Comparison of ENCODE assay signal across 1 cellular context in the genomic region with DNA sequence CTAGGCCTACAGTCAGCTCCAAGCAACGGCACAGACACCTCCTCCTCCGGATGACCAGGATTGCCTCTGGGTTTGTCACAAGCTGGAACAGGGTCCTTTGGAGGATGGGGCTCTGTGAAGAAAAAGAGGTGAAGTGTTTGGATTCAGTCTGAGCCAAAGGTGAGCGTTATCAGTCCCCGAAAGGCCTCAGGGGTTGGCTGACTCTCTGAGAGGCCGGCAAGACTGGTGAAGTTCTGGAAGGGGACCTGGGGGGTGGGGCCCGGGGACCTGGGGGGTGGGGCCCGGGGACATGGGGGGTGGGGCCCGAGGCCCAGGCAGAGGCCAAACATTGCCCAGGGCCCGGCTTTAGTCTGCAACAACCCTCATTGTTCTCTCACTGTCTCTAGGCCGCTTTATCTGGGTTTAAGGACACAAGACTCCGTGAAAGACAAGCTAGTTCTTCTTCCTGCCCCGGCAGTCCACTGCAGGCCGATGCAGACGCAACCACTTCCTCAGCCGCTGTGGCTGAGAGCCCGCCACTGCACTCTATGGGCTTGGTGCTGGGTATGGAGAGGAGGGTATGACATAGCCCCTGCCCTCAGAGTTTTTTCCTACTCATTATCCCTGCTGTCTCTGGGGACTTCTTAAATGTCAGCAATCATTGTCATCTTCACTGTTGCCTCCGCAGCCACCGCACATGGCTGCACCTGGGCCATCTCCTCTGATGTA.
TF ChIP-seq lines count a peak whose summit lies in the region.

No MANE protein-coding gene starts in this region.

TF ChIP-seq in GM23338, 12 proteins besides CTCF, POLR2A, EP300 and RAD21 (continued from another document):
- TF ChIP-seq, protein P1, sequence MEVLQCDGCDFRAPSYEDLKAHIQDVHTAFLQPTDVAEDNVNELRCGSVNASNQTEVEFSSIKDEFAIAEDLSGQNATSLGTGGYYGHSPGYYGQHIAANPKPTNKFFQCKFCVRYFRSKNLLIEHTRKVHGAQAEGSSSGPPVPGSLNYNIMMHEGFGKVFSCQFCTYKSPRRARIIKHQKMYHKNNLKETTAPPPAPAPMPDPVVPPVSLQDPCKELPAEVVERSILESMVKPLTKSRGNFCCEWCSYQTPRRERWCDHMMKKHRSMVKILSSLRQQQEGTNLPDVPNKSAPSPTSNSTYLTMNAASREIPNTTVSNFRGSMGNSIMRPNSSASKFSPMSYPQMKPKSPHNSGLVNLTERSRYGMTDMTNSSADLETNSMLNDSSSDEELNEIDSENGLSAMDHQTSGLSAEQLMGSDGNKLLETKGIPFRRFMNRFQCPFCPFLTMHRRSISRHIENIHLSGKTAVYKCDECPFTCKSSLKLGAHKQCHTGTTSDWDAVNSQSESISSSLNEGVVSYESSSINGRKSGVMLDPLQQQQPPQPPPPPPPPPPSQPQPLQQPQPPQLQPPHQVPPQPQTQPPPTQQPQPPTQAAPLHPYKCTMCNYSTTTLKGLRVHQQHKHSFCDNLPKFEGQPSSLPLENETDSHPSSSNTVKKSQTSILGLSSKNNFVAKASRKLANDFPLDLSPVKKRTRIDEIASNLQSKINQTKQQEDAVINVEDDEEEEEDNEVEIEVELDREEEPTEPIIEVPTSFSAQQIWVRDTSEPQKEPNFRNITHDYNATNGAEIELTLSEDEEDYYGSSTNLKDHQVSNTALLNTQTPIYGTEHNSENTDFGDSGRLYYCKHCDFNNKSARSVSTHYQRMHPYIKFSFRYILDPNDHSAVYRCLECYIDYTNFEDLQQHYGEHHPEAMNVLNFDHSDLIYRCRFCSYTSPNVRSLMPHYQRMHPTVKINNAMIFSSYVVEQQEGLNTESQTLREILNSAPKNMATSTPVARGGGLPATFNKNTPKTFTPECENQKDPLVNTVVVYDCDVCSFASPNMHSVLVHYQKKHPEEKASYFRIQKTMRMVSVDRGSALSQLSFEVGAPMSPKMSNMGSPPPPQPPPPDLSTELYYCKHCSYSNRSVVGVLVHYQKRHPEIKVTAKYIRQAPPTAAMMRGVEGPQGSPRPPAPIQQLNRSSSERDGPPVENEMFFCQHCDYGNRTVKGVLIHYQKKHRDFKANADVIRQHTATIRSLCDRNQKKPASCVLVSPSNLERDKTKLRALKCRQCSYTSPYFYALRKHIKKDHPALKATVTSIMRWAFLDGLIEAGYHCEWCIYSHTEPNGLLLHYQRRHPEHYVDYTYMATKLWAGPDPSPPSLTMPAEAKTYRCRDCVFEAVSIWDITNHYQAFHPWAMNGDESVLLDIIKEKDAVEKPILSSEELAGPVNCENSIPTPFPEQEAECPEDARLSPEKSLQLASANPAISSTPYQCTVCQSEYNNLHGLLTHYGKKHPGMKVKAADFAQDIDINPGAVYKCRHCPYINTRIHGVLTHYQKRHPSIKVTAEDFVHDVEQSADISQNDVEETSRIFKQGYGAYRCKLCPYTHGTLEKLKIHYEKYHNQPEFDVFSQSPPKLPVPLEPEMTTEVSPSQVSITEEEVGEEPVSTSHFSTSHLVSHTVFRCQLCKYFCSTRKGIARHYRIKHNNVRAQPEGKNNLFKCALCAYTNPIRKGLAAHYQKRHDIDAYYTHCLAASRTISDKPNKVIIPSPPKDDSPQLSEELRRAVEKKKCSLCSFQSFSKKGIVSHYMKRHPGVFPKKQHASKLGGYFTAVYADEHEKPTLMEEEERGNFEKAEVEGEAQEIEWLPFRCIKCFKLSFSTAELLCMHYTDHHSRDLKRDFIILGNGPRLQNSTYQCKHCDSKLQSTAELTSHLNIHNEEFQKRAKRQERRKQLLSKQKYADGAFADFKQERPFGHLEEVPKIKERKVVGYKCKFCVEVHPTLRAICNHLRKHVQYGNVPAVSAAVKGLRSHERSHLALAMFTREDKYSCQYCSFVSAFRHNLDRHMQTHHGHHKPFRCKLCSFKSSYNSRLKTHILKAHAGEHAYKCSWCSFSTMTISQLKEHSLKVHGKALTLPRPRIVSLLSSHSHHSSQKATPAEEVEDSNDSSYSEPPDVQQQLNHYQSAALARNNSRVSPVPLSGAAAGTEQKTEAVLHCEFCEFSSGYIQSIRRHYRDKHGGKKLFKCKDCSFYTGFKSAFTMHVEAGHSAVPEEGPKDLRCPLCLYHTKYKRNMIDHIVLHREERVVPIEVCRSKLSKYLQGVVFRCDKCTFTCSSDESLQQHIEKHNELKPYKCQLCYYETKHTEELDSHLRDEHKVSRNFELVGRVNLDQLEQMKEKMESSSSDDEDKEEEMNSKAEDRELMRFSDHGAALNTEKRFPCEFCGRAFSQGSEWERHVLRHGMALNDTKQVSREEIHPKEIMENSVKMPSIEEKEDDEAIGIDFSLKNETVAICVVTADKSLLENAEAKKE (CRISPR knock-in tag; IDR thresholded peaks at IDR 0.05), result no peak
- no peak for TF ChIP-seq EZH2 (IDR thresholded peaks at IDR 0.05; ENCODE audit: low read depth, unreplicated experiment)
- no peak for TF ChIP-seq EZH2phosphoT487 (IDR thresholded peaks at IDR 0.05; ENCODE audit: unreplicated experiment)
- no peak for TF ChIP-seq CREB1 (CRISPR knock-in tag; IDR thresholded peaks at IDR 0.05; ENCODE audit: low read depth)
